2 cellular contexts compared by ENCODE assay signal in the genomic region with DNA sequence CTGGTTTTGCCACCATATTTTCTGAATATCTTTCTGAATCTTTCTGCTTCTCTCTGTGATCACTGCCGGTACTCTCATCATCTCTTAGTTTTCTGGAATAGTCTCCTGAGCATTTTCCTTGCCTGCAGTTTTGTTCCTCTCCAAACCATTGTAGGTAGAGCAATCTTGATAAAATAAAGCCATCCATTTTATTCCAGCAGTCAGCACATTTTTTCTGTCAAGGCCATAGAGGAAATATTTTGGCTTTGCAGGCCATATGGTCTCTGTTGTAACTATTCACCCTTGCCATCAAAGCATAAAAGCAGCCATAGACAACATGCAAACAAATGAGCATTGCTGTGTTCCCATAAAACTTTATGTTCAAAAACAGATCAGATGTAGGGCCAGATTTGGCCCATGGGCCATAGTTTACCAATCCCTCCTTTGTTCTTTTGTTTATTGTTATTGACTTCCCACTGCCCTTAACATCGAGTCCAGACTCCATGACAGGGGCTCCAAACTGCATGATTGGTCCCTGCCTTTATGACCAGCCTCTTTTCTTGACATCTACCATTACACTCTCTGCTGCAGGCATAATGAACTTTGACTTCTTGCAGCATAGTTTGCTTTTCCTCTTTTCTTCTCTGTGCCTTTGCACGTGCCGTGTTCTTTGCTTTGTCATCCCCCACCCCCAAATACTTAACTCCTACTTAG.
TF ChIP-seq lines count a peak whose summit lies in the region.

No MANE protein-coding gene starts in this region.

TF ChIP-seq in K562, 482 proteins besides CTCF, POLR2A, EP300 and RAD21:
- TF ChIP-seq ZNF316 (IDR thresholded peaks at IDR 0.05), result peak; percentile 51
- TF ChIP-seq RUNX1 (IDR thresholded peaks at IDR 0.05; ENCODE audit: low read depth), result no peak
- 0 out of 2 replicates have a peak, but pooled peaks have one; percentile 9 for TF ChIP-seq MAFF (IDR thresholded peaks at IDR 0.05; ENCODE audit: low read length)
- TF ChIP-seq, protein P1, sequence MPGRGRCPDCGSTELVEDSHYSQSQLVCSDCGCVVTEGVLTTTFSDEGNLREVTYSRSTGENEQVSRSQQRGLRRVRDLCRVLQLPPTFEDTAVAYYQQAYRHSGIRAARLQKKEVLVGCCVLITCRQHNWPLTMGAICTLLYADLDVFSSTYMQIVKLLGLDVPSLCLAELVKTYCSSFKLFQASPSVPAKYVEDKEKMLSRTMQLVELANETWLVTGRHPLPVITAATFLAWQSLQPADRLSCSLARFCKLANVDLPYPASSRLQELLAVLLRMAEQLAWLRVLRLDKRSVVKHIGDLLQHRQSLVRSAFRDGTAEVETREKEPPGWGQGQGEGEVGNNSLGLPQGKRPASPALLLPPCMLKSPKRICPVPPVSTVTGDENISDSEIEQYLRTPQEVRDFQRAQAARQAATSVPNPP (IDR thresholded peaks at IDR 0.05; ENCODE audit: borderline replicate concordance, insufficient read depth, insufficient read length), result no peak

TF ChIP-seq in liver, 16 proteins besides CTCF, POLR2A, EP300 and RAD21:
- peak; percentile 68 to 69 for TF ChIP-seq HNF4A (conservative IDR thresholded peaks at IDR 0.05)
- no peak for TF ChIP-seq GABPA (IDR thresholded peaks at IDR 0.05 in 1 of 2, conservative IDR thresholded peaks at IDR 0.05 in 1 of 2)
- TF ChIP-seq, protein P2, sequence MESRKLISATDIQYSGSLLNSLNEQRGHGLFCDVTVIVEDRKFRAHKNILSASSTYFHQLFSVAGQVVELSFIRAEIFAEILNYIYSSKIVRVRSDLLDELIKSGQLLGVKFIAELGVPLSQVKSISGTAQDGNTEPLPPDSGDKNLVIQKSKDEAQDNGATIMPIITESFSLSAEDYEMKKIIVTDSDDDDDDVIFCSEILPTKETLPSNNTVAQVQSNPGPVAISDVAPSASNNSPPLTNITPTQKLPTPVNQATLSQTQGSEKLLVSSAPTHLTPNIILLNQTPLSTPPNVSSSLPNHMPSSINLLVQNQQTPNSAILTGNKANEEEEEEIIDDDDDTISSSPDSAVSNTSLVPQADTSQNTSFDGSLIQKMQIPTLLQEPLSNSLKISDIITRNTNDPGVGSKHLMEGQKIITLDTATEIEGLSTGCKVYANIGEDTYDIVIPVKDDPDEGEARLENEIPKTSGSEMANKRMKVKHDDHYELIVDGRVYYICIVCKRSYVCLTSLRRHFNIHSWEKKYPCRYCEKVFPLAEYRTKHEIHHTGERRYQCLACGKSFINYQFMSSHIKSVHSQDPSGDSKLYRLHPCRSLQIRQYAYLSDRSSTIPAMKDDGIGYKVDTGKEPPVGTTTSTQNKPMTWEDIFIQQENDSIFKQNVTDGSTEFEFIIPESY (IDR thresholded peaks at IDR 0.05), result no peak
- no peak for TF ChIP-seq FOXA1 (IDR thresholded peaks at IDR 0.05)
- peak in 1 of 2 donors; percentile 46 for TF ChIP-seq RXRA (IDR thresholded peaks at IDR 0.05)
- TF ChIP-seq EGR1 (IDR thresholded peaks at IDR 0.05; ENCODE audit: low read depth in 2 of 2), result no peak
- no peak for TF ChIP-seq TAF1 (conservative IDR thresholded peaks at IDR 0.05)
- no peak for TF ChIP-seq JUND (IDR thresholded peaks at IDR 0.05)
- no peak for TF ChIP-seq NR2F2 (IDR thresholded peaks at IDR 0.05)
- no peak for TF ChIP-seq ATF3 (IDR thresholded peaks at IDR 0.05)
- TF ChIP-seq HNF4G (IDR thresholded peaks at IDR 0.05), result peak; percentile 33
- TF ChIP-seq YY1 (IDR thresholded peaks at IDR 0.05), result no peak
- TF ChIP-seq, protein P3, sequence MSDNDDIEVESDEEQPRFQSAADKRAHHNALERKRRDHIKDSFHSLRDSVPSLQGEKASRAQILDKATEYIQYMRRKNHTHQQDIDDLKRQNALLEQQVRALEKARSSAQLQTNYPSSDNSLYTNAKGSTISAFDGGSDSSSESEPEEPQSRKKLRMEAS (IDR thresholded peaks at IDR 0.05), result no peak
- no peak for TF ChIP-seq FOXA2 (IDR thresholded peaks at IDR 0.05)
- no peak for TF ChIP-seq SP1 (IDR thresholded peaks at IDR 0.05)
- no peak for TF ChIP-seq REST (IDR thresholded peaks at IDR 0.05)
